In genomic region chr12:39205969-39206368, GRCh38 we compare ENCODE assay signal across 18 cellular contexts.
A peak's percentile ranks its signal among the peaks of the same experiment; 100 is the strongest.
DNase-seq lines count a peak whose midpoint lies in the region; ATAC-seq and TF ChIP-seq lines count a peak whose summit lies in the region.
"Had no signal": no experiment of that assay in that cellular context is flagged by ENCODE, and none has a peak within 500 bp of the region (broad histone marks: within the 10 kb centered on the region; RNA-seq: fewer than 3 reads in every experiment).

No MANE protein-coding gene starts in this region.

- TF ChIP-seq POLR2A in ovary (IDR thresholded peaks at IDR 0.05), result no peak

- H3K4me2 ChIP-seq in MM.1S (ENCODE audit: low read depth, low read length), result peak overlapping the region; percentile 11; the same call in 1 of the 2 replicates

- 58 to 81% (median 61%) methylated on average over 4 of the region's 4 CpGs for WGBS in ovary, 3 donors

- no peaks in the 10 kb centered on the region for H3K36me3 Mint-ChIP-seq in effector memory CD8-positive, alpha-beta T cell (ENCODE audit: insufficient read depth)
- H3K36me3 Mint-ChIP-seq: mesothelial cell of epicardium had no signal

- no peaks in the 10 kb centered on the region for H3F3A ChIP-seq in MM.1S (ENCODE audit: insufficient read depth, low read length)

- H3K9me3 Mint-ChIP-seq in effector memory CD8-positive, alpha-beta T cell, result peaks cover 8 to 12% of the 10 kb centered on the region in 2 donors

- H3K4me3 ChIP-seq in GM06990 (replicated peaks; ENCODE audit: low read depth, low read length) (no peak overlapping the region), MM.1S (ENCODE audit: low read length) (no peak overlapping the region), ovary (no peak overlapping the region)
- H3K4me3 ChIP-seq: transverse colon had no signal

- no peak overlapping the region for H3K27ac Mint-ChIP-seq in effector memory CD8-positive, alpha-beta T cell
- H3K27ac Mint-ChIP-seq: mesothelial cell of epicardium had no signal

- no peak overlapping the region for H2AFZ ChIP-seq in MM.1S (ENCODE audit: low read length)

- no peaks in the 10 kb centered on the region for H3K4me1 Mint-ChIP-seq in effector memory CD8-positive, alpha-beta T cell (ENCODE audit: low read depth in 2 of 2)
- H3K4me1 Mint-ChIP-seq: mesothelial cell of epicardium, neural crest cell had no signal

- peak; percentile 68 for ATAC-seq in GM19043 (IDR thresholded peaks at IDR 0.05; ENCODE audit: low read depth, unreplicated experiment)
- ATAC-seq in HG02798 (IDR thresholded peaks at IDR 0.05; ENCODE audit: poor library complexity, unreplicated experiment), result peak; percentile 49
- ATAC-seq in effector memory CD8-positive, alpha-beta T cell (replicated peaks), result no peak
- no peak for ATAC-seq in HG03039 (IDR thresholded peaks at IDR 0.05; ENCODE audit: unreplicated experiment)
- ATAC-seq: left cardiac atrium; Right ventricle myocardium inferior; stimulated activated naive CD8-positive, alpha-beta T cell treated with anti-CD3 and anti-CD28 coated beads, Interleukin-15, Interleukin-2, amounts not matched to agents 100 U/mL and 50 U/mL, for 24 hours had no signal

- TF ChIP-seq EP300 in ovary (IDR thresholded peaks at IDR 0.05), result no peak

- no peak overlapping the region for H3K4me3 Mint-ChIP-seq in effector memory CD8-positive, alpha-beta T cell
- H3K4me3 Mint-ChIP-seq: mesothelial cell of epicardium, neural crest cell had no signal

- no peak overlapping the region for H3K9ac ChIP-seq in MM.1S (ENCODE audit: low read length)

- no peaks in the 10 kb centered on the region for H3K79me2 ChIP-seq in MM.1S (ENCODE audit: low read length)

- H3K27me3 ChIP-seq in GM06990 (replicated peaks; ENCODE audit: control insufficient read depth, insufficient read depth, low read length), result no peaks in the 10 kb centered on the region
- peaks cover 20% of the 10 kb centered on the region; the same call in 1 of the 2 replicates for H3K27me3 ChIP-seq in MM.1S (replicated peaks; ENCODE audit: insufficient read depth, low read length)
- H3K27me3 ChIP-seq in ovary, result no peaks in the 10 kb centered on the region
- H3K27me3 ChIP-seq: transverse colon had no signal

- no peaks in the 10 kb centered on the region for H3K9me2 ChIP-seq in MM.1S (replicated peaks; ENCODE audit: insufficient read depth, low read length)

- no peaks in the 10 kb centered on the region for H4K20me1 ChIP-seq in MM.1S (ENCODE audit: insufficient read depth, low read length)

- TF ChIP-seq CTCF in GM06990 (IDR thresholded peaks at IDR 0.05; ENCODE audit: insufficient read depth, low read length, poor library complexity, severe bottlenecking) (no peak), MM.1S (IDR thresholded peaks at IDR 0.05; ENCODE audit: low read length) (no peak), ovary (IDR thresholded peaks at IDR 0.05) (no peak)

- no peak overlapping the region for H3K27ac ChIP-seq in MM.1S (ENCODE audit: low read length)
- H3K27ac ChIP-seq in ovary, result no peak overlapping the region
- H3K27ac ChIP-seq: transverse colon had no signal

- peak; percentile 14 for DNase-seq in GM06990 (ENCODE audit: extremely low read depth, insufficient read length)
- DNase-seq in MM.1S, result peak; percentile 77
- no peak for DNase-seq in effector memory CD8-positive, alpha-beta T cell
- no peak for DNase-seq in stimulated activated CD4-positive, alpha-beta T cell treated with anti-CD3 and anti-CD28 coated beads, Interleukin-2, amount 100 ng/mL, for 24 hours
- no peak for DNase-seq in ovary
- DNase-seq: activated CD4-positive, alpha-beta T cell treated with anti-CD3 and anti-CD28 coated beads, Interleukin-2, amount 50 U/mL, for 1 hour; activated naive CD4-positive, alpha-beta T cell treated with Interleukin-2 at 50 U/mL for 16 hours; C1 segment of cervical spinal cord; left cardiac atrium; NCI-H146; stimulated activated naive CD8-positive, alpha-beta T cell treated with anti-CD3 and anti-CD28 coated beads, Interleukin-15, Interleukin-2, amounts not matched to agents 100 U/mL and 50 U/mL, for 24 hours; transverse colon had no signal

- intact Hi-C loops in ovary (cut with DNase I), result no loop called here

- H3K9me3 ChIP-seq in MM.1S (replicated peaks; ENCODE audit: insufficient read depth, low read length) (no peaks in the 10 kb centered on the region), ovary (no peaks in the 10 kb centered on the region)

- peaks cover 0 to 5% of the 10 kb centered on the region in 2 donors for H3K27me3 Mint-ChIP-seq in effector memory CD8-positive, alpha-beta T cell

- H3K36me3 ChIP-seq in GM06990 (ENCODE audit: control insufficient read depth, insufficient read depth, low read length), result no peaks in the 10 kb centered on the region
- no peaks in the 10 kb centered on the region for H3K36me3 ChIP-seq in MM.1S (replicated peaks; ENCODE audit: insufficient read depth, low read length)
- H3K36me3 ChIP-seq in ovary, result no peaks in the 10 kb centered on the region
- H3K36me3 ChIP-seq: transverse colon had no signal

- H3K4me1 ChIP-seq in MM.1S (ENCODE audit: low read length), result peaks cover 4% of the 10 kb centered on the region; the same call in 1 of the 2 replicates
- H3K4me1 ChIP-seq in ovary (ENCODE audit: insufficient read depth), result no peaks in the 10 kb centered on the region
- H3K4me1 ChIP-seq: transverse colon had no signal

Comparison
In these comparisons a context has a peak if more than half of its experiments do, and no peak if none do; other contexts are left out.
1. DNase-seq: peak in GM06990 (single experiment) and MM.1S (single experiment); none in effector memory CD8-positive, alpha-beta T cell (0 of 3), stimulated activated CD4-positive, alpha-beta T cell treated with anti-CD3 and anti-CD28 coated beads, Interleukin-2, amount 100 ng/mL, for 24 hours (0 of 2) and ovary (0 of 5).
2. ATAC-seq: peak in GM19043 (single experiment) and HG02798 (single experiment); none in effector memory CD8-positive, alpha-beta T cell (single experiment) and HG03039 (single experiment).